15 cellular contexts compared by ENCODE assay signal in the genomic region with DNA sequence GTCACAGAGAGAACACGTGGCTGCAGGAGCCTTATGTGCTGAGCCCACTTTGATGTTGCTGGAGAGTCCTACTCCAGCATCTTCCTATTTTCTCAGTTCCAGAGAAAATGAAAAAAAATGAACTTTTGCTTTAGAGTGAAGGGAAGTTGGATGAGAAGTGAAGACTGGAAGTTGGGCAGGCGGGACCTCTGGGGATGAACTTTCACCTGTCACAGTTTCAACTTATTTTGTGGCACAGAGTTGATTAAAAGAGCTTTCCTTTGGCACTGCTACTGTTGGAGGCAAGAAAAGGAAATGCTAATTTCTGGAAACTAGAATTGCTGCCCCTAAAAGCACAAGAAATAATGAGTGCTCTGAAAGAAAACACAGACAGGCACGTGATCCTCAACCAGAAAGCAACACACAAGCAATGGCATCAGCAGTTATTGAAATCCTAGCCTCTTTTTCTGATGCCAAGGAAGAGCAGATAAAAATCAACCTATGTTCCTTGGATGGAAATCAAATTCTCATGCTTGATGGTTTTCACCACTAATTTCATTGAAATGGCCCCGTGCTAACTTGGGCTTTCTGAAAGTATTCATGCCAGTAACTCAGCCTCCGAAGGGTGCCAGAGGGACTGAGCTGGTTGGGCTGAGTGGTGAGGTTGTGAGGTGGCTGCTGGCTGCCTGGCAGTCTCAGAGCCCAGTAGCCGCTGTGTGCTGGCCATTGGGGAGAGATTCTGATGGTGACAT.
DNase-seq lines count a peak whose midpoint lies in the region; ATAC-seq and TF ChIP-seq lines count a peak whose summit lies in the region.
"Had no signal": no experiment of that assay in that cellular context is flagged by ENCODE, and none has a peak within 500 bp of the region (broad histone marks: within the 10 kb centered on the region; RNA-seq: fewer than 3 reads in every experiment).

No MANE protein-coding gene starts in this region.

- DNase-seq in MG63 (peak; percentile 80), chondrocyte (ENCODE audit: low spot score) (no peak), midbrain (lab: John Stamatoyannopoulos, UW) (peak; percentile 68), superior temporal gyrus (ENCODE audit: extremely low spot score) (peak; percentile 21), T-helper 9 cell (no peak)
- DNase-seq: activated CD4-positive, alpha-beta T cell treated with anti-CD3 and anti-CD28 coated beads for 1 hour; activated naive CD8-positive, alpha-beta T cell treated with anti-CD3 and anti-CD28 coated beads, Interleukin-2, amount 10 ng/mL, durations not matched to agents 7 days and 5 days; CD8-positive, alpha-beta memory T cell; colonic mucosa; NCI-H1105 treated with DMSO at 0.1 percent for 48 hours; NCI-H345; stimulated activated CD4-positive, alpha-beta T cell treated with anti-CD3 and anti-CD28 coated beads, Interleukin-2, amount 100 ng/mL, for 48 hours had no signal

- peaks cover 65% of the 10 kb centered on the region for H3K4me1 Mint-ChIP-seq in chondrocyte (ENCODE audit: low read depth)
- H3K4me1 Mint-ChIP-seq: activated naive CD8-positive, alpha-beta T cell treated with anti-CD3 and anti-CD28 coated beads, Interleukin-2, amount 10 ng/mL, durations not matched to agents 7 days and 5 days; CD8-positive, alpha-beta memory T cell; stimulated activated memory B cell treated with anti-CD40 and anti-IgM and Interleukin-4, amounts not matched to agents 10 μg/mL and 1 μg/mL and 100 μg/mL, for 72 hours had no signal

- no peak for ATAC-seq in GM21786 (IDR thresholded peaks at IDR 0.05; ENCODE audit: unreplicated experiment)
- no peak for ATAC-seq in GM18861 (IDR thresholded peaks at IDR 0.05; ENCODE audit: unreplicated experiment)

- H3K9me3 Mint-ChIP-seq in chondrocyte (ENCODE audit: low read depth): peaks cover 5% of the 10 kb centered on the region
- H3K9me3 Mint-ChIP-seq: activated naive CD8-positive, alpha-beta T cell treated with anti-CD3 and anti-CD28 coated beads, Interleukin-2, amount 10 ng/mL, durations not matched to agents 7 days and 5 days; CD8-positive, alpha-beta memory T cell; stimulated activated memory B cell treated with anti-CD40 and anti-IgM and Interleukin-4, amounts not matched to agents 10 μg/mL and 1 μg/mL and 100 μg/mL, for 72 hours had no signal

- peaks cover 2% of the 10 kb centered on the region for H3K36me3 Mint-ChIP-seq in chondrocyte (ENCODE audit: low read depth)
- H3K36me3 Mint-ChIP-seq: activated naive CD8-positive, alpha-beta T cell treated with anti-CD3 and anti-CD28 coated beads, Interleukin-2, amount 10 ng/mL, durations not matched to agents 7 days and 5 days; stimulated activated memory B cell treated with anti-CD40 and anti-IgM and Interleukin-4, amounts not matched to agents 10 μg/mL and 1 μg/mL and 100 μg/mL, for 72 hours had no signal

- no peak for TF ChIP-seq CTCF in chondrocyte (IDR thresholded peaks at IDR 0.05)

- H3K36me3 ChIP-seq in MG63: no peaks in the 10 kb centered on the region
- H3K36me3 ChIP-seq: colonic mucosa had no signal

- no peaks in the 10 kb centered on the region for H3K27me3 ChIP-seq in MG63
- H3K27me3 ChIP-seq: colonic mucosa had no signal

- H3K4me3 Mint-ChIP-seq in chondrocyte (ENCODE audit: unreplicated experiment): no peak overlapping the region
- H3K4me3 Mint-ChIP-seq: activated naive CD8-positive, alpha-beta T cell treated with anti-CD3 and anti-CD28 coated beads, Interleukin-2, amount 10 ng/mL, durations not matched to agents 7 days and 5 days; CD8-positive, alpha-beta memory T cell; stimulated activated memory B cell treated with anti-CD40 and anti-IgM and Interleukin-4, amounts not matched to agents 10 μg/mL and 1 μg/mL and 100 μg/mL, for 72 hours had no signal

- H3K27ac Mint-ChIP-seq in chondrocyte (ENCODE audit: unreplicated experiment): peak overlapping the region; percentile 60
- H3K27ac Mint-ChIP-seq: activated naive CD8-positive, alpha-beta T cell treated with anti-CD3 and anti-CD28 coated beads, Interleukin-2, amount 10 ng/mL, durations not matched to agents 7 days and 5 days; CD8-positive, alpha-beta memory T cell; stimulated activated memory B cell treated with anti-CD40 and anti-IgM and Interleukin-4, amounts not matched to agents 10 μg/mL and 1 μg/mL and 100 μg/mL, for 72 hours had no signal

- H3K9me3 ChIP-seq in MG63: no peaks in the 10 kb centered on the region
- H3K9me3 ChIP-seq: colonic mucosa had no signal

- H3K27me3 Mint-ChIP-seq in chondrocyte (ENCODE audit: low read depth): no peaks in the 10 kb centered on the region
- H3K27me3 Mint-ChIP-seq: activated naive CD8-positive, alpha-beta T cell treated with anti-CD3 and anti-CD28 coated beads, Interleukin-2, amount 10 ng/mL, durations not matched to agents 7 days and 5 days; stimulated activated memory B cell treated with anti-CD40 and anti-IgM and Interleukin-4, amounts not matched to agents 10 μg/mL and 1 μg/mL and 100 μg/mL, for 72 hours had no signal

- no peak overlapping the region for H3K4me3 ChIP-seq in MG63
- H3K4me3 ChIP-seq: colonic mucosa had no signal

Comparison
In these comparisons a context has a peak if more than half of its experiments do, and no peak if none do; other contexts are left out.
1. DNase-seq: peak in MG63 (single experiment), midbrain (single experiment) and superior temporal gyrus (single experiment); none in chondrocyte (single experiment) and T-helper 9 cell (single experiment).